14 cellular contexts compared by ENCODE assay signal in the genomic region with DNA sequence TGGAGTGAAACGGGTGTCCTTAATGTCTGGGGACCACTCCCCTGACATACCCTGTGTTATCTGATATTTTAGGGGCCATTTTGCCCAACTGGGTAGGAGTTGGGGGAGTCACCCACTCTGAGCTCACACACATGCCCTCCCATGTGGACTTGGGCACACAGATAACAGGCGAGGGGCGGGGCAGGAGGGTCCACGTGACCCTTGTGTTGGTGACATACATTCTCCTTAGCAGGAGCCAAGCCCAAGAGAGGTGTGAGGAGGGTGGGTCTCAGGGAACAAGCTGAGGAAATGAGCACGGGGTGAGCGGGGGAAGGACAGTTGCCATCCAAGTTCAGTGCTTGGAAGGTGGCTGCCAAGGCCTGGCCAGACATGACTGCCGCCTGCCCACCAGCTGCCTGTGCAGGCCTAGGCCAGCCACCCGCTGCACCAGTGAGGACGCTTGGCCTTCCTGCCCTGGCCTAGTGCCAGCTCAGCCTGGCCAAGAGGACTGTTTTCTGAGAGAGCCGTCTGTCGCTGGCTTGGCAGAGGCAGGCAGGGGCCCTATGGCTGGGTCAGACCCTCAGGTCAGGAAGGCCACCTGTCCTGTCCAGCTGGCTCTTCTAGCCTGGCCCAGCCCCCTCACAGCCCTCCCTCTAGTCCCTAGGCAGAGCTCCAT. TPM values are rescaled to one million over a fixed set of nuclear protein-coding genes. Genes with fewer than 3 reads are reported as not detected.
DNase-seq lines count a peak whose midpoint lies in the region; FAIRE-seq and TF ChIP-seq lines count a peak whose summit lies in the region.
"Had no signal": no experiment of that assay in that cellular context is flagged by ENCODE, and none has a peak within 500 bp of the region (broad histone marks: within the 10 kb centered on the region; RNA-seq: fewer than 3 reads in every experiment).

No MANE protein-coding gene starts in this region.

- no peak for FAIRE-seq in small intestine (lab: Jason Lieb, UNC)

- POLR2A ChIA-PET in activated CD4-positive, alpha-beta memory T cell treated with anti-CD3 and anti-CD28 coated beads for 36 hours (lab: Charles Lee), result no interaction called here

- H3K27ac Mint-ChIP-seq in activated CD4-positive, alpha-beta memory T cell treated with anti-CD3 and anti-CD28 coated beads for 36 hours, result no peak overlapping the region
- H3K27ac Mint-ChIP-seq: activated naive CD4-positive, alpha-beta T cell treated with anti-CD3 and anti-CD28 coated beads, Interleukin-2, amount 50 U/mL, for 24 hours had no signal

- H3K27me3 ChIP-seq in ascending aorta (no peaks in the 10 kb centered on the region), small intestine (ENCODE audit: control insufficient read depth in 2 of 2, insufficient read depth in 2 of 2, low read length in 2 of 2) (no peaks in the 10 kb centered on the region)
- H3K27me3 ChIP-seq: upper lobe of left lung had no signal

- CTCF ChIA-PET in activated CD4-positive, alpha-beta memory T cell treated with anti-CD3 and anti-CD28 coated beads for 36 hours (lab: Charles Lee), result no interaction called here

- H3K4me3 Mint-ChIP-seq in activated CD4-positive, alpha-beta memory T cell treated with anti-CD3 and anti-CD28 coated beads for 36 hours, result no peak overlapping the region
- H3K4me3 Mint-ChIP-seq: activated naive CD4-positive, alpha-beta T cell treated with anti-CD3 and anti-CD28 coated beads, Interleukin-2, amount 50 U/mL, for 24 hours had no signal

- H3K36me3 ChIP-seq in ascending aorta (no peaks in the 10 kb centered on the region), small intestine (ENCODE audit: control insufficient read depth in 2 of 2, insufficient read depth in 2 of 2, low read length in 2 of 2) (no peaks in the 10 kb centered on the region)

- WGBS in small intestine, 3 donors, result 8 to 48% (median 39%) methylated on average over 11 of the region's 11 CpGs

- in situ Hi-C loops in ACHN (cut with HindIII; ENCODE audit: low pct_ligation_motif_present, low pct_unique_long_range_greater_than_20kb, low sequenced_read_pairs), result no loop called here

- H3K27ac ChIP-seq in ascending aorta, result peak overlapping the region; percentile 46 to 80
- peak overlapping the region in 1 of 2 donors; percentile 45 for H3K27ac ChIP-seq in small intestine (ENCODE audit: low read depth in 1 of 2, low read length in 1 of 2)
- H3K27ac ChIP-seq: GM23248 had no signal

- H3K9me3 ChIP-seq in ascending aorta (no peaks in the 10 kb centered on the region), small intestine (ENCODE audit: control insufficient read depth, low read depth) (no peaks in the 10 kb centered on the region)
- H3K9me3 ChIP-seq: upper lobe of left lung had no signal

- intact Hi-C loops in ascending aorta (cut with DNase I), result no loop called here
- intact Hi-C loops in activated CD4-positive, alpha-beta memory T cell treated with anti-CD3 and anti-CD28 coated beads for 36 hours (cut with micrococcal nuclease), result no loop called here

- H3K4me1 Mint-ChIP-seq in activated CD4-positive, alpha-beta memory T cell treated with anti-CD3 and anti-CD28 coated beads for 36 hours (ENCODE audit: low read depth), result no peaks in the 10 kb centered on the region

- H3K4me1 ChIP-seq in ascending aorta, result peaks cover 9 to 25% of the 10 kb centered on the region in 2 donors
- peaks cover 5 to 19% of the 10 kb centered on the region in 2 donors for H3K4me1 ChIP-seq in small intestine (ENCODE audit: control insufficient read depth in 2 of 2, insufficient read depth in 1 of 2, low read depth in 1 of 2, low read length in 1 of 2)

- no peaks in the 10 kb centered on the region for H3K36me3 Mint-ChIP-seq in activated CD4-positive, alpha-beta memory T cell treated with anti-CD3 and anti-CD28 coated beads for 36 hours
- H3K36me3 Mint-ChIP-seq: activated naive CD4-positive, alpha-beta T cell treated with anti-CD3 and anti-CD28 coated beads, Interleukin-2, amount 50 U/mL, for 24 hours had no signal

- DNase-seq in NCI-H1105 (lab: John Stamatoyannopoulos, UW), result peak; percentile 69
- DNase-seq in ascending aorta (ENCODE audit: low spot score in 2 of 2), result no peak
- DNase-seq in hypothalamus (lab: John Stamatoyannopoulos, UW), result peak in 31 of 51 donors; percentile 6 to 63 (median 30)
- DNase-seq in small intestine, result peak; percentile 91
- no peak for DNase-seq in activated CD4-positive, alpha-beta memory T cell treated with anti-CD3 and anti-CD28 coated beads for 36 hours
- DNase-seq in activated CD4-positive, CD25-positive, alpha-beta regulatory T cell treated with anti-CD3 and anti-CD28 coated beads, Interleukin-2, amount 50 U/mL, for 72 hours, result no peak
- no peak for DNase-seq in NCI-H526 treated with DMSO at 0.1 percent for 48 hours (lab: John Stamatoyannopoulos, UW)
- no peak for DNase-seq in ACHN
- DNase-seq: GM23248; NCI-H1694; stimulated activated CD4-positive, alpha-beta T cell treated with anti-CD3 and anti-CD28 coated beads, Interleukin-4, amount 100 ng/mL, for 1 hour; T-helper 9 cell had no signal

- H3K27me3 Mint-ChIP-seq in activated CD4-positive, alpha-beta memory T cell treated with anti-CD3 and anti-CD28 coated beads for 36 hours, result no peaks in the 10 kb centered on the region
- H3K27me3 Mint-ChIP-seq: activated naive CD4-positive, alpha-beta T cell treated with anti-CD3 and anti-CD28 coated beads, Interleukin-2, amount 50 U/mL, for 24 hours had no signal

- no peak for TF ChIP-seq CTCF in ascending aorta (IDR thresholded peaks at IDR 0.05)

- no peaks in the 10 kb centered on the region for H3K9me3 Mint-ChIP-seq in activated CD4-positive, alpha-beta memory T cell treated with anti-CD3 and anti-CD28 coated beads for 36 hours
- H3K9me3 Mint-ChIP-seq: activated naive CD4-positive, alpha-beta T cell treated with anti-CD3 and anti-CD28 coated beads, Interleukin-2, amount 50 U/mL, for 24 hours had no signal

- H3K4me3 ChIP-seq in ascending aorta (no peak overlapping the region), small intestine (ENCODE audit: low read depth in 1 of 2, low read length in 2 of 2) (no peak overlapping the region)
- H3K4me3 ChIP-seq: GM23248, upper lobe of left lung had no signal

RNA-seq across cellular contexts. Expression of gene TMEM115, which starts 31.3 kb away (rescaled TPM):
- 55.7 TPM for total RNA-seq in ascending aorta
- polyA plus RNA-seq in small intestine, result 10 to 100 TPM; 24.8 to 34.2 (median 27.8) TPM
- 10 to 100 TPM; 16.0 TPM for total RNA-seq in activated CD4-positive, alpha-beta memory T cell treated with anti-CD3 and anti-CD28 coated beads for 36 hours

RNA-seq across cellular contexts. Expression of gene CYB561D2, which starts 40.0 kb away (rescaled TPM):
- total RNA-seq in ascending aorta, result 20.2 TPM
- 10 to 100 TPM; 30.5 to 39.1 (median 31.3) TPM for polyA plus RNA-seq in small intestine
- 10 to 100 TPM; 17.8 to 20.1 TPM for total RNA-seq in activated CD4-positive, alpha-beta memory T cell treated with anti-CD3 and anti-CD28 coated beads for 36 hours

RNA-seq across cellular contexts. Expression of gene NPRL2, which starts 40.1 kb away (rescaled TPM):
- total RNA-seq in ascending aorta, result 37.8 TPM
- 10 to 100 TPM; 16.2 to 31.8 (median 21.3) TPM for polyA plus RNA-seq in small intestine
- total RNA-seq in activated CD4-positive, alpha-beta memory T cell treated with anti-CD3 and anti-CD28 coated beads for 36 hours, result 10 to 100 TPM; 33.2 to 35.8 TPM

RNA-seq across cellular contexts. Expression of gene ZMYND10, which starts 45.1 kb away (rescaled TPM):
- total RNA-seq in ascending aorta, result not detected
- 1 to 10 TPM in 2 of 3 donors, under 1 TPM in 1; 0.76 to 2.5 (median 1.6) TPM for polyA plus RNA-seq in small intestine
- total RNA-seq in activated CD4-positive, alpha-beta memory T cell treated with anti-CD3 and anti-CD28 coated beads for 36 hours, result under 1 TPM; 0.94 to 1.00 TPM

RNA-seq across cellular contexts. Expression of gene RASSF1, which starts 50.0 kb away (rescaled TPM):
- 34.9 TPM for total RNA-seq in ascending aorta
- polyA plus RNA-seq in small intestine, result 10 to 100 TPM; 19.7 to 39.0 (median 32.7) TPM
- total RNA-seq in activated CD4-positive, alpha-beta memory T cell treated with anti-CD3 and anti-CD28 coated beads for 36 hours, result 10 to 100 TPM; 48.8 to 52.6 TPM

Comparison
In these comparisons a context has a peak if more than half of its experiments do, and no peak if none do; other contexts are left out.
1. DNase-seq: peak in NCI-H1105 (single experiment), hypothalamus (31 of 51) and small intestine (single experiment); none in ascending aorta (0 of 2), activated CD4-positive, alpha-beta memory T cell treated with anti-CD3 and anti-CD28 coated beads for 36 hours (single experiment), activated CD4-positive, CD25-positive, alpha-beta regulatory T cell treated with anti-CD3 and anti-CD28 coated beads, Interleukin-2, amount 50 U/mL, for 72 hours (single experiment), NCI-H526 treated with DMSO at 0.1 percent for 48 hours (single experiment) and ACHN (single experiment).